27 cellular contexts compared by ENCODE assay signal in genomic region chr6:53317861-53318260, GRCh38.
"Had no signal": no experiment of that assay in that cellular context is flagged by ENCODE, and none has a peak within 500 bp of the region (broad histone marks: within the 10 kb centered on the region; RNA-seq: fewer than 3 reads in every experiment).

No MANE protein-coding gene starts in this region.

- H3K27ac Mint-ChIP-seq: activated naive CD8-positive, alpha-beta T cell; stimulated activated effector memory CD8-positive, alpha-beta T cell treated with anti-CD3 and anti-CD28 coated beads, Interleukin-12 subunit alpha, Interleukin-12 subunit beta, amount 100 ng/mL, for 72 hours; T-helper 2 cell treated with Interferon-gamma antibody and Interleukin-4, amounts not matched to agents 5 μg/mL and 100 μg/mL, for 36 hours had no signal

- H3K4me1 ChIP-seq: psoas muscle had no signal

- H3K4me3 ChIP-seq: body of pancreas, cardiac muscle cell, esophagus muscularis mucosa, psoas muscle, sigmoid colon, stomach, tibial artery, upper lobe of right lung had no signal

- ATAC-seq: body of pancreas; foreskin keratinocyte; naive thymus-derived CD4-positive, alpha-beta T cell; psoas muscle; stimulated activated effector memory CD8-positive, alpha-beta T cell treated with anti-CD3 and anti-CD28 coated beads, Interleukin-12 subunit alpha, Interleukin-12 subunit beta, amount 100 ng/mL, for 72 hours; T-cell; upper lobe of right lung had no signal

- H3K4me3 Mint-ChIP-seq: activated B cell treated with CpG ODN at 0.5 μM for 24 hours; naive thymus-derived CD4-positive, alpha-beta T cell; neural crest cell; stimulated activated effector memory CD8-positive, alpha-beta T cell treated with anti-CD3 and anti-CD28 coated beads, Interleukin-12 subunit alpha, Interleukin-12 subunit beta, amount 100 ng/mL, for 72 hours; T-cell; T-helper 2 cell treated with Interferon-gamma antibody and Interleukin-4, amounts not matched to agents 5 μg/mL and 100 μg/mL, for 36 hours had no signal

- H3K9me3 ChIP-seq: body of pancreas, esophagus muscularis mucosa, psoas muscle, sigmoid colon, stomach, tibial artery, upper lobe of right lung had no signal

- H3K27me3 ChIP-seq: body of pancreas, cardiac muscle cell, esophagus muscularis mucosa, foreskin keratinocyte, sigmoid colon, stomach, tibial artery, upper lobe of right lung had no signal

- DNase-seq: activated B cell treated with CpG ODN at 0.5 μM for 24 hours; activated effector memory CD4-positive, alpha-beta T cell treated with Interleukin-2 at 50 U/mL for 16 hours; activated naive CD4-positive, alpha-beta T cell treated with Interleukin-2 at 50 U/mL for 16 hours; aorta; body of pancreas; dermis blood vessel endothelial cell; effector CD4-positive, alpha-beta T cell; foreskin keratinocyte; islet precursor cell; midbrain; naive thymus-derived CD4-positive, alpha-beta T cell; occipital lobe; psoas muscle; sigmoid colon; small intestine; stimulated activated CD4-positive, alpha-beta T cell treated with anti-CD3 and anti-CD28 coated beads, Interleukin-4, amount 100 ng/mL, for 24 hours; stomach; T-cell; tibial artery; upper lobe of right lung had no signal

- H3K36me3 ChIP-seq: cardiac muscle cell, esophagus muscularis mucosa, sigmoid colon, stomach, tibial artery, upper lobe of right lung had no signal

- H3K27me3 Mint-ChIP-seq: activated B cell treated with CpG ODN at 0.5 μM for 24 hours; activated naive CD8-positive, alpha-beta T cell; naive thymus-derived CD4-positive, alpha-beta T cell; T-cell had no signal

- H3K9me3 Mint-ChIP-seq: activated B cell treated with CpG ODN at 0.5 μM for 24 hours; neural crest cell; stimulated activated effector memory CD8-positive, alpha-beta T cell treated with anti-CD3 and anti-CD28 coated beads, Interleukin-12 subunit alpha, Interleukin-12 subunit beta, amount 100 ng/mL, for 72 hours; T-cell; T-helper 2 cell treated with Interferon-gamma antibody and Interleukin-4, amounts not matched to agents 5 μg/mL and 100 μg/mL, for 36 hours had no signal

- H3K27ac ChIP-seq: body of pancreas, cardiac muscle cell, esophagus muscularis mucosa, foreskin keratinocyte, parathyroid adenoma, psoas muscle, sigmoid colon, stomach, tibial artery, upper lobe of right lung had no signal
